ENCODE assay signal across 1 cellular context in the genomic region with DNA sequence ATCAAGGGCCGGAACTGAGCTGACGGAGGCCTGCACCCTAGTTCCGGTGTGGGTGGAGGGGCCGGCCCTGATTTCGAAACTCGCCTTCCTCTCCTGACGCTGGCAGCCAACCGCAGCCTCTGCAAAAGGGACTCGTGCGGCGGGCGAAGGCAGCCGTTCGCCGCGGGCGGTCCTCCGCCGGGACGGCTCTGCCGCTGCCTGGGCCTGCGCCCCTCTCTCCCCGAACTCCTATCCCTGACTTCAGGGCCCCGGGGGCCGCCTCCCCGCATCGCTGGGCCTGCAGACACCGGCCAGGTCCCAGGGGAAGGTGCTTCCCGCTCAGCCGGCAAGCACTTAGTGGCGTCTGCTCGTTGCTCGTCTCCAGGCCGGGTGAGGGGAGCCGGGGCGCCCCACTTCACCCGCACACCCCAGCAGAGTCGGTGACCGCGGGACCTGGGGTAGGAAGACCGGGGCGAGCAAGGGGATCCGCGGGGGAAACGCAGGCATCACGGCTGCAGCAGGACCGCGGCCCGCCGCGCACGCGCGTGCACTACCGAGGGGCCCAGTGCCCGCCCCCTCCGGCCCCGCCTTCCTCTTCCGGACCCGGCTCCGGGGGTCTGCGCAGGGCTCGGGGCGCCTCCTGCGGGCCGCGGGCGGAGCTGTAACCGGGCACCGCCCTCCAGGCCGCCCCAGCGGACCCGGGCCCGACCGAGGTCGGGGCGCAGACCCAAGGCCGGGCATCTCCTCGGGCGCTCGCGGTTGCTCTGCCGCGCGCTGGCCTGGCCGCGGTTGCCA.
TF ChIP-seq lines count a peak whose summit lies in the region.

No MANE protein-coding gene starts in this region.

TF ChIP-seq in GM12878, 131 proteins besides CTCF, POLR2A, EP300 and RAD21 (continued from another document):
- TF ChIP-seq, protein P1, sequence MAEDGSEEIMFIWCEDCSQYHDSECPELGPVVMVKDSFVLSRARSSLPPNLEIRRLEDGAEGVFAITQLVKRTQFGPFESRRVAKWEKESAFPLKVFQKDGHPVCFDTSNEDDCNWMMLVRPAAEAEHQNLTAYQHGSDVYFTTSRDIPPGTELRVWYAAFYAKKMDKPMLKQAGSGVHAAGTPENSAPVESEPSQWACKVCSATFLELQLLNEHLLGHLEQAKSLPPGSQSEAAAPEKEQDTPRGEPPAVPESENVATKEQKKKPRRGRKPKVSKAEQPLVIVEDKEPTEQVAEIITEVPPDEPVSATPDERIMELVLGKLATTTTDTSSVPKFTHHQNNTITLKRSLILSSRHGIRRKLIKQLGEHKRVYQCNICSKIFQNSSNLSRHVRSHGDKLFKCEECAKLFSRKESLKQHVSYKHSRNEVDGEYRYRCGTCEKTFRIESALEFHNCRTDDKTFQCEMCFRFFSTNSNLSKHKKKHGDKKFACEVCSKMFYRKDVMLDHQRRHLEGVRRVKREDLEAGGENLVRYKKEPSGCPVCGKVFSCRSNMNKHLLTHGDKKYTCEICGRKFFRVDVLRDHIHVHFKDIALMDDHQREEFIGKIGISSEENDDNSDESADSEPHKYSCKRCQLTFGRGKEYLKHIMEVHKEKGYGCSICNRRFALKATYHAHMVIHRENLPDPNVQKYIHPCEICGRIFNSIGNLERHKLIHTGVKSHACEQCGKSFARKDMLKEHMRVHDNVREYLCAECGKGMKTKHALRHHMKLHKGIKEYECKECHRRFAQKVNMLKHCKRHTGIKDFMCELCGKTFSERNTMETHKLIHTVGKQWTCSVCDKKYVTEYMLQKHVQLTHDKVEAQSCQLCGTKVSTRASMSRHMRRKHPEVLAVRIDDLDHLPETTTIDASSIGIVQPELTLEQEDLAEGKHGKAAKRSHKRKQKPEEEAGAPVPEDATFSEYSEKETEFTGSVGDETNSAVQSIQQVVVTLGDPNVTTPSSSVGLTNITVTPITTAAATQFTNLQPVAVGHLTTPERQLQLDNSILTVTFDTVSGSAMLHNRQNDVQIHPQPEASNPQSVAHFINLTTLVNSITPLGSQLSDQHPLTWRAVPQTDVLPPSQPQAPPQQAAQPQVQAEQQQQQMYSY (CRISPR knock-in tag; IDR thresholded peaks at IDR 0.05): no peak
- TF ChIP-seq CREB1 (IDR thresholded peaks at IDR 0.05; ENCODE audit: low read depth) (peak; percentile 78), RCOR1 (conservative IDR thresholded peaks at IDR 0.05; ENCODE audit: low read depth, low read length) (peak; percentile 61; the same call in 1 of the 2 replicates), NR2C2 (IDR thresholded peaks at IDR 0.05; ENCODE audit: borderline replicate concordance, control insufficient read depth, insufficient read length, low read depth) (no peak), FOXK2 (IDR thresholded peaks at IDR 0.05) (no peak), TARDBP (IDR thresholded peaks at IDR 0.05; ENCODE audit: borderline replicate concordance) (peak; percentile 21; the same call in 1 of the 2 replicates), ETV6 (conservative IDR thresholded peaks at IDR 0.05 in 1 of 2, IDR thresholded peaks at IDR 0.05 in 1 of 2; ENCODE audit: borderline replicate concordance in 1 of 2, low read depth in 1 of 2) (peak in 1 of 2 experiments; percentile 76; a peak in 1 of 4 replicates), GABPA (IDR thresholded peaks at IDR 0.05; ENCODE audit: low read depth) (peak; percentile 85), DPF2 (IDR thresholded peaks at IDR 0.05) (peak; percentile 96), TAF1 (IDR thresholded peaks at IDR 0.05; ENCODE audit: borderline replicate concordance, low read depth, low read length) (peak; percentile 56; the same call in 1 of the 2 replicates), ZNF24 (IDR thresholded peaks at IDR 0.05) (no peak), RFX5 (IDR thresholded peaks at IDR 0.05; ENCODE audit: low read depth, low read length) (no peak), ASH2L (IDR thresholded peaks at IDR 0.05; ENCODE audit: borderline replicate concordance, low read depth) (no peak; the same call in 1 of the 2 replicates), MTA3 (IDR thresholded peaks at IDR 0.05; ENCODE audit: borderline replicate concordance, low read length) (peak; percentile 25; the same call in 1 of the 2 replicates), IKZF2 (IDR thresholded peaks at IDR 0.05) (peak; percentile 50 to 74), SREBF1 (IDR thresholded peaks at IDR 0.05; ENCODE audit: low read length) (no peak), IRF4 (IDR thresholded peaks at IDR 0.05; ENCODE audit: low read depth, low read length) (peak; percentile 50; the same call in 1 of the 2 replicates), KLF5 (IDR thresholded peaks at IDR 0.05; ENCODE audit: partially characterized antibody) (peak; percentile 85), JUND (IDR thresholded peaks at IDR 0.05; ENCODE audit: low read depth, low read length) (0 out of 2 replicates have a peak, but pooled peaks have one; percentile 9), HCFC1 (IDR thresholded peaks at IDR 0.05; ENCODE audit: low read length) (peak; percentile 32; the same call in 1 of the 2 replicates), STAT3 (IDR thresholded peaks at IDR 0.05; ENCODE audit: low read depth, low read length) (no peak), EGR1 (IDR thresholded peaks at IDR 0.05; ENCODE audit: borderline replicate concordance in 1 of 2, low read depth in 2 of 2, low read length in 2 of 2) (peak in 1 of 2 experiments; percentile 79; a peak in 2 of 3 replicates), MXI1 (IDR thresholded peaks at IDR 0.05; ENCODE audit: low read depth, low read length) (peak; percentile 85)
- TF ChIP-seq, protein P2, sequence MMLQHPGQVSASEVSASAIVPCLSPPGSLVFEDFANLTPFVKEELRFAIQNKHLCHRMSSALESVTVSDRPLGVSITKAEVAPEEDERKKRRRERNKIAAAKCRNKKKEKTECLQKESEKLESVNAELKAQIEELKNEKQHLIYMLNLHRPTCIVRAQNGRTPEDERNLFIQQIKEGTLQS (IDR thresholded peaks at IDR 0.05; ENCODE audit: borderline replicate concordance, extremely low read depth, low read depth, low read length): no peak
- TF ChIP-seq, protein P3, sequence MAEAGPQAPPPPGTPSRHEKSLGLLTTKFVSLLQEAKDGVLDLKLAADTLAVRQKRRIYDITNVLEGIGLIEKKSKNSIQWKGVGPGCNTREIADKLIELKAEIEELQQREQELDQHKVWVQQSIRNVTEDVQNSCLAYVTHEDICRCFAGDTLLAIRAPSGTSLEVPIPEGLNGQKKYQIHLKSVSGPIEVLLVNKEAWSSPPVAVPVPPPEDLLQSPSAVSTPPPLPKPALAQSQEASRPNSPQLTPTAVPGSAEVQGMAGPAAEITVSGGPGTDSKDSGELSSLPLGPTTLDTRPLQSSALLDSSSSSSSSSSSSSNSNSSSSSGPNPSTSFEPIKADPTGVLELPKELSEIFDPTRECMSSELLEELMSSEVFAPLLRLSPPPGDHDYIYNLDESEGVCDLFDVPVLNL (IDR thresholded peaks at IDR 0.05; ENCODE audit: low read depth, low read length): no peak
- TF ChIP-seq, protein P4, sequence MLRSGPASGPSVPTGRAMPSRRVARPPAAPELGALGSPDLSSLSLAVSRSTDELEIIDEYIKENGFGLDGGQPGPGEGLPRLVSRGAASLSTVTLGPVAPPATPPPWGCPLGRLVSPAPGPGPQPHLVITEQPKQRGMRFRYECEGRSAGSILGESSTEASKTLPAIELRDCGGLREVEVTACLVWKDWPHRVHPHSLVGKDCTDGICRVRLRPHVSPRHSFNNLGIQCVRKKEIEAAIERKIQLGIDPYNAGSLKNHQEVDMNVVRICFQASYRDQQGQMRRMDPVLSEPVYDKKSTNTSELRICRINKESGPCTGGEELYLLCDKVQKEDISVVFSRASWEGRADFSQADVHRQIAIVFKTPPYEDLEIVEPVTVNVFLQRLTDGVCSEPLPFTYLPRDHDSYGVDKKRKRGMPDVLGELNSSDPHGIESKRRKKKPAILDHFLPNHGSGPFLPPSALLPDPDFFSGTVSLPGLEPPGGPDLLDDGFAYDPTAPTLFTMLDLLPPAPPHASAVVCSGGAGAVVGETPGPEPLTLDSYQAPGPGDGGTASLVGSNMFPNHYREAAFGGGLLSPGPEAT (IDR thresholded peaks at IDR 0.05; ENCODE audit: low read depth): peak; percentile 78
- TF ChIP-seq, protein P5, sequence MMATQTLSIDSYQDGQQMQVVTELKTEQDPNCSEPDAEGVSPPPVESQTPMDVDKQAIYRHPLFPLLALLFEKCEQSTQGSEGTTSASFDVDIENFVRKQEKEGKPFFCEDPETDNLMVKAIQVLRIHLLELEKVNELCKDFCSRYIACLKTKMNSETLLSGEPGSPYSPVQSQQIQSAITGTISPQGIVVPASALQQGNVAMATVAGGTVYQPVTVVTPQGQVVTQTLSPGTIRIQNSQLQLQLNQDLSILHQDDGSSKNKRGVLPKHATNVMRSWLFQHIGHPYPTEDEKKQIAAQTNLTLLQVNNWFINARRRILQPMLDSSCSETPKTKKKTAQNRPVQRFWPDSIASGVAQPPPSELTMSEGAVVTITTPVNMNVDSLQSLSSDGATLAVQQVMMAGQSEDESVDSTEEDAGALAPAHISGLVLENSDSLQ (IDR thresholded peaks at IDR 0.05): no peak
- TF ChIP-seq, protein P6, sequence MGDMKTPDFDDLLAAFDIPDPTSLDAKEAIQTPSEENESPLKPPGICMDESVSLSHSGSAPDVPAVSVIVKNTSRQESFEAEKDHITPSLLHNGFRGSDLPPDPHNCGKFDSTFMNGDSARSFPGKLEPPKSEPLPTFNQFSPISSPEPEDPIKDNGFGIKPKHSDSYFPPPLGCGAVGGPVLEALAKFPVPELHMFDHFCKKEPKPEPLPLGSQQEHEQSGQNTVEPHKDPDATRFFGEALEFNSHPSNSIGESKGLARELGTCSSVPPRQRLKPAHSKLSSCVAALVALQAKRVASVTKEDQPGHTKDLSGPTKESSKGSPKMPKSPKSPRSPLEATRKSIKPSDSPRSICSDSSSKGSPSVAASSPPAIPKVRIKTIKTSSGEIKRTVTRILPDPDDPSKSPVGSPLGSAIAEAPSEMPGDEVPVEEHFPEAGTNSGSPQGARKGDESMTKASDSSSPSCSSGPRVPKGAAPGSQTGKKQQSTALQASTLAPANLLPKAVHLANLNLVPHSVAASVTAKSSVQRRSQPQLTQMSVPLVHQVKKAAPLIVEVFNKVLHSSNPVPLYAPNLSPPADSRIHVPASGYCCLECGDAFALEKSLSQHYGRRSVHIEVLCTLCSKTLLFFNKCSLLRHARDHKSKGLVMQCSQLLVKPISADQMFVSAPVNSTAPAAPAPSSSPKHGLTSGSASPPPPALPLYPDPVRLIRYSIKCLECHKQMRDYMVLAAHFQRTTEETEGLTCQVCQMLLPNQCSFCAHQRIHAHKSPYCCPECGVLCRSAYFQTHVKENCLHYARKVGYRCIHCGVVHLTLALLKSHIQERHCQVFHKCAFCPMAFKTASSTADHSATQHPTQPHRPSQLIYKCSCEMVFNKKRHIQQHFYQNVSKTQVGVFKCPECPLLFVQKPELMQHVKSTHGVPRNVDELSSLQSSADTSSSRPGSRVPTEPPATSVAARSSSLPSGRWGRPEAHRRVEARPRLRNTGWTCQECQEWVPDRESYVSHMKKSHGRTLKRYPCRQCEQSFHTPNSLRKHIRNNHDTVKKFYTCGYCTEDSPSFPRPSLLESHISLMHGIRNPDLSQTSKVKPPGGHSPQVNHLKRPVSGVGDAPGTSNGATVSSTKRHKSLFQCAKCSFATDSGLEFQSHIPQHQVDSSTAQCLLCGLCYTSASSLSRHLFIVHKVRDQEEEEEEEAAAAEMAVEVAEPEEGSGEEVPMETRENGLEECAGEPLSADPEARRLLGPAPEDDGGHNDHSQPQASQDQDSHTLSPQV (IDR thresholded peaks at IDR 0.05): peak; percentile 75; the same call in 1 of the 2 replicates
- TF ChIP-seq, protein P7, sequence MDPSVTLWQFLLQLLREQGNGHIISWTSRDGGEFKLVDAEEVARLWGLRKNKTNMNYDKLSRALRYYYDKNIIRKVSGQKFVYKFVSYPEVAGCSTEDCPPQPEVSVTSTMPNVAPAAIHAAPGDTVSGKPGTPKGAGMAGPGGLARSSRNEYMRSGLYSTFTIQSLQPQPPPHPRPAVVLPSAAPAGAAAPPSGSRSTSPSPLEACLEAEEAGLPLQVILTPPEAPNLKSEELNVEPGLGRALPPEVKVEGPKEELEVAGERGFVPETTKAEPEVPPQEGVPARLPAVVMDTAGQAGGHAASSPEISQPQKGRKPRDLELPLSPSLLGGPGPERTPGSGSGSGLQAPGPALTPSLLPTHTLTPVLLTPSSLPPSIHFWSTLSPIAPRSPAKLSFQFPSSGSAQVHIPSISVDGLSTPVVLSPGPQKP (IDR thresholded peaks at IDR 0.05; ENCODE audit: low read depth, low read length): peak; percentile 86
